ENCODE assay signal across 8 cellular contexts in genomic region chr7:158828343-158829020, GRCh38. TPM values are rescaled to one million over a fixed set of nuclear protein-coding genes. Genes with fewer than 3 reads are reported as not detected.
DNase-seq lines count a peak whose midpoint lies in the region; ATAC-seq and TF ChIP-seq lines count a peak whose summit lies in the region.

No MANE protein-coding gene starts in this region.

- peaks cover 20 to 26% of the 10 kb centered on the region in 2 donors for H3K4me1 ChIP-seq in duodenal mucosa (ENCODE audit: control insufficient read depth in 1 of 2, insufficient read depth in 2 of 2, low read length in 2 of 2)
- peaks cover 2 to 6% of the 10 kb centered on the region in 2 donors for H3K4me1 ChIP-seq in lung (ENCODE audit: control insufficient read depth in 2 of 2, insufficient read depth in 2 of 2, low read length in 2 of 2)
- peaks cover 12 to 18% of the 10 kb centered on the region in 2 donors for H3K4me1 ChIP-seq in thyroid gland

- ATAC-seq in GM19455 (IDR thresholded peaks at IDR 0.05; ENCODE audit: unreplicated experiment) (peak; percentile 1), lung (ENCODE audit: insufficient read depth, low FRiP score) (no peak), HG03442 (IDR thresholded peaks at IDR 0.05; ENCODE audit: unreplicated experiment) (no peak)

- peak in 1 of 2 donors; percentile 17 for TF ChIP-seq POLR2A in thyroid gland (IDR thresholded peaks at IDR 0.05)

- H3K4me3 ChIP-seq in duodenal mucosa (ENCODE audit: low read depth in 1 of 2, low read length in 2 of 2) = peak overlapping the region; percentile 82 to 83
- H3K4me3 ChIP-seq in lung = peak overlapping the region; percentile 96
- H3K4me3 ChIP-seq in thyroid gland (replicated peaks in 1 of 3) = peak overlapping the region; percentile 42 to 98 (median 75)

- H3K27me3 ChIP-seq in duodenal mucosa (ENCODE audit: control insufficient read depth in 1 of 2, insufficient read depth in 2 of 2, low read length in 2 of 2) = no peaks in the 10 kb centered on the region
- no peaks in the 10 kb centered on the region for H3K27me3 ChIP-seq in lung (ENCODE audit: control insufficient read depth, insufficient read depth)
- no peaks in the 10 kb centered on the region for H3K27me3 ChIP-seq in thyroid gland

- no peak for TF ChIP-seq CTCF in lung (IDR thresholded peaks at IDR 0.05; ENCODE audit: control extremely low read depth, extremely low read depth)
- TF ChIP-seq CTCF in thyroid gland (IDR thresholded peaks at IDR 0.05) = no peak

- H3K36me3 ChIP-seq in duodenal mucosa (ENCODE audit: control insufficient read depth in 1 of 2, insufficient read depth in 2 of 2, low read length in 2 of 2) (no peaks in the 10 kb centered on the region), lung (ENCODE audit: control insufficient read depth in 2 of 2, insufficient read depth in 2 of 2, low read length in 2 of 2) (peaks cover 0 to 1% of the 10 kb centered on the region in 2 donors), thyroid gland (no peaks in the 10 kb centered on the region)

- H3K27ac ChIP-seq in duodenal mucosa (ENCODE audit: low read depth, low read length) (peak overlapping the region; percentile 99), lung (ENCODE audit: low read depth in 1 of 2, low read length in 1 of 2) (peak overlapping the region; percentile 99 to 100), thyroid gland (peak overlapping the region; percentile 89 to 100 (median 100))

- 1 to 2% methylated on average over 54 to 74 of the region's 74 CpGs for WGBS in lung, 2 donors
- WGBS in thyroid gland, 2 donors = 0 to 2% methylated on average over 7 to 11 of the region's 74 CpGs

- intact Hi-C loops in thyroid gland (cut with DNase I) = no loop called here

- DNase-seq in AG08396 (ENCODE audit: low spot score) = peak; percentile 47
- peak; percentile 30 for DNase-seq in SK-N-DZ (ENCODE audit: low spot score)
- peak; percentile 44 for DNase-seq in lung (ENCODE audit: low spot score)
- DNase-seq in thyroid gland = peak; percentile 53 to 54
- no peak for DNase-seq in NCI-H187 (lab: John Stamatoyannopoulos, UW)

- H3K9me3 ChIP-seq in duodenal mucosa (ENCODE audit: control insufficient read depth in 1 of 2, low read length in 2 of 2) (no peaks in the 10 kb centered on the region), lung (ENCODE audit: control insufficient read depth in 2 of 2, insufficient read depth in 1 of 2, low read length in 1 of 2) (no peaks in the 10 kb centered on the region), thyroid gland (no peaks in the 10 kb centered on the region)

- H3K9ac ChIP-seq in duodenal mucosa (ENCODE audit: low read depth in 1 of 2, low read length in 2 of 2) = peak overlapping the region; percentile 93 to 98

RNA-seq across cellular contexts. Expression of gene ESYT2, which starts 0.8 kb away (rescaled TPM):
- 33.9 and 42.8 TPM in 2 replicates for polyA plus RNA-seq in SK-N-DZ (2014; cell fraction: cytosol; rRNA removed)
- polyA plus RNA-seq in SK-N-DZ (2014; cell fraction: nucleus; rRNA removed) = 19.8 and 21.4 TPM in 2 replicates
- total RNA-seq in lung = 10 to 100 TPM; 79.7 to 83.0 TPM
- polyA plus RNA-seq in lung = 10 to 100 TPM; 16.4 to 36.2 TPM
- total RNA-seq in thyroid gland = 100 to 1,000 TPM; 102 to 123 (median 116) TPM

RNA-seq across cellular contexts. Expression of gene DYNC2I1, which starts 27.9 kb away (rescaled TPM):
- 3.9 and 4.9 TPM in 2 replicates for polyA plus RNA-seq in SK-N-DZ (2014; cell fraction: cytosol; rRNA removed)
- 9.2 and 20.0 TPM in 2 replicates for polyA plus RNA-seq in SK-N-DZ (2014; cell fraction: nucleus; rRNA removed)
- total RNA-seq in lung (10 to 100 TPM; 25.6 to 26.2 TPM), thyroid gland (10 to 100 TPM; 19.8 to 32.4 (median 28.4) TPM)
- polyA plus RNA-seq in lung = 10 to 100 TPM; 10.3 to 14.0 TPM

Comparison
In these comparisons a context has a peak if more than half of its experiments do, and no peak if none do; other contexts are left out.
1. DNase-seq: peak in AG08396 (single experiment), SK-N-DZ (single experiment), lung (single experiment) and thyroid gland (2 of 2); none in NCI-H187 (0 of 2).
2. Peak in every context shown above with its lines, with median percentiles within 50 percentile points of each other: H3K27ac ChIP-seq and H3K4me3 ChIP-seq.